In the genomic region with DNA sequence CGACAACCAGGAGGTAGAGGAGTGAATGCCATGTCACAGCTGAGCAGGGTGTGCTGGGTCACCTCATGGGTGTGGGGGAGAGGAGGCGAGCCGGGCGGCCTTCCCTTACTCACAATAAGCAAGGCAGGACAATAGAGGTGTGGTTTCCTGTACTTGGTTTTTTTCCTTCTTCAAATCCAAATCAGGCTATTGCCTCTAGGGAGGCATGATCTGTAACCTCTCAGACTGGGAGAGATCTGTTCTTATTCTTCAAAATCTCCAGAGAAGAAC, we compare ENCODE assay signal across 15 cellular contexts.
"Had no signal": no experiment of that assay in that cellular context is flagged by ENCODE, and none has a peak within 500 bp of the region (broad histone marks: within the 10 kb centered on the region; RNA-seq: fewer than 3 reads in every experiment).

No MANE protein-coding gene starts in this region.

- H3K27ac ChIP-seq: foreskin keratinocyte, prostate gland, right lobe of liver, spleen, upper lobe of right lung had no signal

- H3K4me3 ChIP-seq: prostate gland, right lobe of liver, spleen, upper lobe of right lung had no signal

- H3K27me3 ChIP-seq: foreskin keratinocyte, right lobe of liver, spleen, upper lobe of right lung had no signal

- H3K36me3 ChIP-seq: prostate gland, right lobe of liver, spleen, upper lobe of right lung had no signal

- ATAC-seq: foreskin keratinocyte; naive thymus-derived CD8-positive, alpha-beta T cell; right lobe of liver; stimulated activated naive CD8-positive, alpha-beta T cell treated with anti-CD3 and anti-CD28 coated beads, Interleukin-15, amount 100 ng/mL, for 72 hours; upper lobe of right lung had no signal

- H3K4me1 ChIP-seq: foreskin keratinocyte, prostate gland, right lobe of liver, spleen, upper lobe of right lung had no signal

- H3K9me3 ChIP-seq: prostate gland, right lobe of liver, spleen, upper lobe of right lung had no signal

- DNase-seq: activated CD4-positive, alpha-beta T cell treated with anti-CD3 and anti-CD28 coated beads for 1 hour; activated CD4-positive, alpha-beta T cell treated with anti-CD3 and anti-CD28 coated beads, Interleukin-2, amount 50 U/mL, for 4 hours; activated naive CD4-positive, alpha-beta T cell treated with Interleukin-2 at 50 U/mL for 16 hours; activated T-cell treated with anti-CD3 and anti-CD28 coated beads for 4 hours; anterior cingulate cortex; foreskin keratinocyte; glutamatergic neuron; left cardiac atrium; naive thymus-derived CD8-positive, alpha-beta T cell; nucleus accumbens; right lobe of liver; spleen; stimulated activated naive CD8-positive, alpha-beta T cell treated with anti-CD3 and anti-CD28 coated beads, Interleukin-15, amount 100 ng/mL, for 72 hours; upper lobe of right lung had no signal
